Comparison of ENCODE assay signal across 16 cellular contexts in the genomic region with DNA sequence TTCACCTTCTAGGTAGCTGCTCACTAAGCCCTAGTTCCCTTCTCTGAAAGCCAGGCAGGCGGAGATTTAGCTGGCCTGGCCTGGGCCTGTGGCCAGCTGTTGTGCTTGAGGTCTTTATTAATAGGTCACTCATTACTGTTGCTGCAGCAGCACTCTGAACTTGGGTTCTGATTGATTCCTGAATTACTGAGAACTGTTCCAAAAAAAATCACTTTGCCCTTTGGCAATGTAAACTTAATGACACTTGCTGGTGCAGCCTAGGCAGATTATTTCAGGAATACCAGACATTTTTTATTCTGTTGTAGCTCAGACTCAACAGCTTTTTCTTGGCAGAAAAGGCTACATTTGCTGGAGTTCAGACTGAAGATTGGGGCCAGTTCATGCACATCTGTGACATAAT. TPM values are rescaled to one million over a fixed set of nuclear protein-coding genes. Genes with fewer than 3 reads are reported as not detected.
DNase-seq lines count a peak whose midpoint lies in the region; ATAC-seq and TF ChIP-seq lines count a peak whose summit lies in the region.
"Had no signal": no experiment of that assay in that cellular context is flagged by ENCODE, and none has a peak within 500 bp of the region (broad histone marks: within the 10 kb centered on the region; RNA-seq: fewer than 3 reads in every experiment).

No MANE protein-coding gene starts in this region.

- H3K4me1 Mint-ChIP-seq in glutamatergic neuron (ENCODE audit: low read depth, unreplicated experiment): peaks cover 5% of the 10 kb centered on the region
- H3K4me1 Mint-ChIP-seq in activated CD8-positive, alpha-beta memory T cell treated with anti-CD3 and anti-CD28 coated beads, Interleukin-2, amount 10 ng/mL, durations not matched to agents 7 days and 5 days: peaks cover 7% of the 10 kb centered on the region
- H3K4me1 Mint-ChIP-seq in activated T-cell treated with anti-CD3 and anti-CD28 coated beads, Interleukin-2, amount 50 U/mL, for 72 hours (ENCODE audit: low read depth): no peaks in the 10 kb centered on the region
- H3K4me1 Mint-ChIP-seq: natural killer cell had no signal

- CTCF ChIA-PET in activated CD8-positive, alpha-beta memory T cell treated with anti-CD3 and anti-CD28 coated beads, Interleukin-2, amount 10 ng/mL, durations not matched to agents 7 days and 5 days (lab: Charles Lee): no interaction called here

- H3K27me3 Mint-ChIP-seq in glutamatergic neuron (ENCODE audit: unreplicated experiment): no peaks in the 10 kb centered on the region
- H3K27me3 Mint-ChIP-seq in activated CD8-positive, alpha-beta memory T cell treated with anti-CD3 and anti-CD28 coated beads, Interleukin-2, amount 10 ng/mL, durations not matched to agents 7 days and 5 days: peaks cover 37% of the 10 kb centered on the region
- peaks cover 32% of the 10 kb centered on the region for H3K27me3 Mint-ChIP-seq in activated T-cell treated with anti-CD3 and anti-CD28 coated beads, Interleukin-2, amount 50 U/mL, for 72 hours (ENCODE audit: low read depth)

- H3K9me3 Mint-ChIP-seq in glutamatergic neuron (ENCODE audit: unreplicated experiment): peaks cover 7% of the 10 kb centered on the region
- H3K9me3 Mint-ChIP-seq in activated CD8-positive, alpha-beta memory T cell treated with anti-CD3 and anti-CD28 coated beads, Interleukin-2, amount 10 ng/mL, durations not matched to agents 7 days and 5 days (ENCODE audit: low read depth): no peaks in the 10 kb centered on the region
- no peaks in the 10 kb centered on the region for H3K9me3 Mint-ChIP-seq in activated T-cell treated with anti-CD3 and anti-CD28 coated beads, Interleukin-2, amount 50 U/mL, for 72 hours
- H3K9me3 Mint-ChIP-seq: activated B cell treated with CpG ODN at 0.5 μM for 24 hours; activated T-cell treated with anti-CD3 and anti-CD28 coated beads, Interleukin-2, amount 50 U/mL, for 4 hours; natural killer cell had no signal

- peak; percentile 22 for DNase-seq in Ammon's horn (ENCODE audit: low spot score)
- peak; percentile 53 for DNase-seq in HuH-7 (ENCODE audit: low spot score)
- peak; percentile 24 for DNase-seq in glutamatergic neuron
- peak; percentile 80 for DNase-seq in mucosa of gallbladder (ENCODE audit: low spot score)
- DNase-seq in NK-92 treated with Interleukin-12 subunit alpha and Interleukin-12 subunit beta, amount 100 ng/mL, for 24 hours (lab: John Stamatoyannopoulos, UW): no peak
- no peak for DNase-seq in activated CD8-positive, alpha-beta memory T cell treated with anti-CD3 and anti-CD28 coated beads, Interleukin-2, amount 10 ng/mL, durations not matched to agents 7 days and 5 days
- no peak for DNase-seq in activated T-cell treated with anti-CD3 and anti-CD28 coated beads, Interleukin-2, amount 50 U/mL, for 72 hours
- DNase-seq in stimulated activated naive CD4-positive, alpha-beta T cell treated with Interleukin-2 at 50 U/mL for 16 hours (lab: John Stamatoyannopoulos, UW): no peak
- DNase-seq: activated B cell treated with CpG ODN at 0.5 μM for 24 hours; activated T-cell treated with anti-CD3 and anti-CD28 coated beads, Interleukin-2, amount 50 U/mL, for 4 hours; effector memory CD4-positive, alpha-beta T cell; natural killer cell; NCI-H1092; NCI-H524 treated with DMSO at 0.1 percent for 48 hours; SHP77 treated with DMSO at 0.1 percent for 48 hours; stimulated activated CD8-positive, alpha-beta memory T cell treated with anti-CD3 and anti-CD28 coated beads, Interleukin-4, amount 100 ng/mL, for 48 hours had no signal

- no peak for ATAC-seq in activated CD8-positive, alpha-beta memory T cell treated with anti-CD3 and anti-CD28 coated beads, Interleukin-2, amount 10 ng/mL, durations not matched to agents 7 days and 5 days
- no peak for ATAC-seq in activated T-cell treated with anti-CD3 and anti-CD28 coated beads, Interleukin-2, amount 50 U/mL, for 72 hours (replicated peaks in 1 of 2)
- ATAC-seq: activated T-cell treated with anti-CD3 and anti-CD28 coated beads, Interleukin-2, amount 50 U/mL, for 4 hours; natural killer cell had no signal

- no peaks in the 10 kb centered on the region for H3K36me3 Mint-ChIP-seq in glutamatergic neuron (ENCODE audit: unreplicated experiment)
- no peaks in the 10 kb centered on the region for H3K36me3 Mint-ChIP-seq in activated CD8-positive, alpha-beta memory T cell treated with anti-CD3 and anti-CD28 coated beads, Interleukin-2, amount 10 ng/mL, durations not matched to agents 7 days and 5 days
- no peaks in the 10 kb centered on the region for H3K36me3 Mint-ChIP-seq in activated T-cell treated with anti-CD3 and anti-CD28 coated beads, Interleukin-2, amount 50 U/mL, for 72 hours (ENCODE audit: insufficient read depth in 2 of 2)
- H3K36me3 Mint-ChIP-seq: natural killer cell had no signal

- TF ChIP-seq CTCF in glutamatergic neuron (IDR thresholded peaks at IDR 0.05; ENCODE audit: partially characterized antibody, unreplicated experiment): no peak

- no peak overlapping the region for H3K27ac Mint-ChIP-seq in glutamatergic neuron (ENCODE audit: unreplicated experiment)
- no peak overlapping the region for H3K27ac Mint-ChIP-seq in activated CD8-positive, alpha-beta memory T cell treated with anti-CD3 and anti-CD28 coated beads, Interleukin-2, amount 10 ng/mL, durations not matched to agents 7 days and 5 days
- no peak overlapping the region for H3K27ac Mint-ChIP-seq in activated T-cell treated with anti-CD3 and anti-CD28 coated beads, Interleukin-2, amount 50 U/mL, for 72 hours
- H3K27ac Mint-ChIP-seq: activated B cell treated with CpG ODN at 0.5 μM for 24 hours, natural killer cell had no signal

- no peak overlapping the region for H3K4me3 Mint-ChIP-seq in glutamatergic neuron (ENCODE audit: unreplicated experiment)
- no peak overlapping the region for H3K4me3 Mint-ChIP-seq in activated CD8-positive, alpha-beta memory T cell treated with anti-CD3 and anti-CD28 coated beads, Interleukin-2, amount 10 ng/mL, durations not matched to agents 7 days and 5 days
- no peak overlapping the region for H3K4me3 Mint-ChIP-seq in activated T-cell treated with anti-CD3 and anti-CD28 coated beads, Interleukin-2, amount 50 U/mL, for 72 hours
- H3K4me3 Mint-ChIP-seq: activated B cell treated with CpG ODN at 0.5 μM for 24 hours; activated T-cell treated with anti-CD3 and anti-CD28 coated beads, Interleukin-2, amount 50 U/mL, for 4 hours; natural killer cell had no signal

RNA-seq across cellular contexts. Expression of a gene that starts 2.7 kb away (rescaled TPM):
- 6.4 TPM for total RNA-seq in glutamatergic neuron (ENCODE audit: unreplicated experiment)
- 61.7 TPM for total RNA-seq in mucosa of gallbladder
- under 1 TPM in 1 of 2 experiments, not detected in 1; 0.66 TPM for total RNA-seq in activated CD8-positive, alpha-beta memory T cell treated with anti-CD3 and anti-CD28 coated beads, Interleukin-2, amount 10 ng/mL, durations not matched to agents 7 days and 5 days
- total RNA-seq in activated T-cell treated with anti-CD3 and anti-CD28 coated beads, Interleukin-2, amount 50 U/mL, for 72 hours: under 1 TPM; 0.74 to 1.00 TPM
- total RNA-seq: activated B cell treated with CpG ODN at 0.5 μM for 24 hours, natural killer cell had no signal

Comparison
In these comparisons a context has a peak if more than half of its experiments do, and no peak if none do; other contexts are left out.
1. DNase-seq: peak in Ammon's horn (single experiment), HuH-7 (single experiment), glutamatergic neuron (single experiment) and mucosa of gallbladder (single experiment); none in NK-92 treated with Interleukin-12 subunit alpha and Interleukin-12 subunit beta, amount 100 ng/mL, for 24 hours (single experiment), activated CD8-positive, alpha-beta memory T cell treated with anti-CD3 and anti-CD28 coated beads, Interleukin-2, amount 10 ng/mL, durations not matched to agents 7 days and 5 days (single experiment), activated T-cell treated with anti-CD3 and anti-CD28 coated beads, Interleukin-2, amount 50 U/mL, for 72 hours (0 of 2) and stimulated activated naive CD4-positive, alpha-beta T cell treated with Interleukin-2 at 50 U/mL for 16 hours (single experiment).